10 cellular contexts compared by ENCODE assay signal in genomic region chr19:6482343-6482686, GRCh38. TPM values are rescaled to one million over a fixed set of nuclear protein-coding genes. Genes with fewer than 3 reads are reported as not detected.
DNase-seq lines count a peak whose midpoint lies in the region; ATAC-seq and TF ChIP-seq lines count a peak whose summit lies in the region.
"Had no signal": no experiment of that assay in that cellular context is flagged by ENCODE, and none has a peak within 500 bp of the region (broad histone marks: within the 10 kb centered on the region; RNA-seq: fewer than 3 reads in every experiment).

No MANE protein-coding gene starts in this region.

- peaks cover 26 to 42% (median 42%) of the 10 kb centered on the region in 3 donors for H3K4me1 Mint-ChIP-seq in CD8-positive, alpha-beta memory T cell
- peaks cover 30 to 46% (median 40%) of the 10 kb centered on the region in 7 donors for H3K4me1 Mint-ChIP-seq in naive thymus-derived CD4-positive, alpha-beta T cell

- CTCF ChIA-PET in CD8-positive, alpha-beta memory T cell (lab: Charles Lee), result interaction anchor here (1.2 to 2.3 kb wide), 6 partner anchors 10 to 34 kb away, joined by 3 to 9 read pairs (median 4); no protein-coding TSS in a partner anchor
- CTCF ChIA-PET in naive thymus-derived CD4-positive, alpha-beta T cell (lab: Charles Lee), result interaction anchor here (0.7 to 1.5 kb wide), 2 partner anchors 22 to 710 kb away, joined by 3 to 4 read pairs; partner anchors contain the start of gene SLC25A23

- H3K9me2 ChIP-seq in SU-DHL-6 (replicated peaks; ENCODE audit: insufficient read depth, low read length), result no peaks in the 10 kb centered on the region

- no peaks in the 10 kb centered on the region for H3K36me3 ChIP-seq in CD8-positive, alpha-beta memory T cell (ENCODE audit: insufficient read depth, low read length)
- H3K36me3 ChIP-seq in SU-DHL-6 (ENCODE audit: low read length), result no peaks in the 10 kb centered on the region
- H3K36me3 ChIP-seq in naive thymus-derived CD4-positive, alpha-beta T cell (ENCODE audit: control insufficient read depth in 2 of 3, insufficient read depth in 3 of 3, low read length in 3 of 3), result peaks cover 0 to 17% (median 5%) of the 10 kb centered on the region in 3 experiments
- H3K36me3 ChIP-seq: brain microvascular endothelial cell had no signal

- H3F3A ChIP-seq in SU-DHL-6 (ENCODE audit: insufficient read depth), result no peaks in the 10 kb centered on the region

- peak overlapping the region; percentile 94 to 100 (median 98) for H3K27ac Mint-ChIP-seq in CD8-positive, alpha-beta memory T cell
- H3K27ac Mint-ChIP-seq in naive thymus-derived CD4-positive, alpha-beta T cell, result peak overlapping the region; percentile 93 to 99 (median 96)

- TF ChIP-seq CTCF in SU-DHL-6 (IDR thresholded peaks at IDR 0.05; ENCODE audit: insufficient read depth, low read length, poor library complexity, severe bottlenecking), result no peak

- H3K27ac ChIP-seq in CD8-positive, alpha-beta memory T cell (ENCODE audit: low read depth, low read length), result peak overlapping the region; percentile 80
- H3K27ac ChIP-seq in SU-DHL-6 (ENCODE audit: low read depth, low read length), result no peak overlapping the region
- H3K27ac ChIP-seq in naive thymus-derived CD4-positive, alpha-beta T cell (ENCODE audit: low read depth, low read length), result peak overlapping the region; percentile 94
- H3K27ac ChIP-seq: brain microvascular endothelial cell had no signal

- peaks cover 0 to 1% of the 10 kb centered on the region in 2 donors for H3K27me3 Mint-ChIP-seq in CD8-positive, alpha-beta memory T cell
- H3K27me3 Mint-ChIP-seq in naive thymus-derived CD4-positive, alpha-beta T cell, result no peaks in the 10 kb centered on the region

- no peaks in the 10 kb centered on the region for H4K20me1 ChIP-seq in SU-DHL-6 (ENCODE audit: low read depth, low read length)

- POLR2A ChIA-PET in CD8-positive, alpha-beta memory T cell (lab: Charles Lee), result interaction anchor here (0.9 to 1.5 kb wide), 3 partner anchors 8 to 23 kb away, joined by 5 to 8 read pairs (median 5); partner anchors contain the start of gene SLC25A23
- POLR2A ChIA-PET in naive thymus-derived CD4-positive, alpha-beta T cell (lab: Charles Lee), result interaction anchor here (0.7 to 2.2 kb wide), 9 partner anchors 8 to 110 kb away, joined by 3 to 24 read pairs (median 8); partner anchors contain the start of genes ALKBH7, CRB3, KHSRP and SLC25A23

- ATAC-seq in naive thymus-derived CD4-positive, alpha-beta T cell, result no peak
- no peak for ATAC-seq in HG03565 (IDR thresholded peaks at IDR 0.05; ENCODE audit: unreplicated experiment)

- no peaks in the 10 kb centered on the region for H3K27me3 ChIP-seq in CD8-positive, alpha-beta memory T cell (ENCODE audit: insufficient read depth, low read length, poor library complexity, severe bottlenecking)
- H3K27me3 ChIP-seq in SU-DHL-6 (ENCODE audit: low read length), result no peaks in the 10 kb centered on the region
- no peaks in the 10 kb centered on the region for H3K27me3 ChIP-seq in naive thymus-derived CD4-positive, alpha-beta T cell (ENCODE audit: control insufficient read depth in 2 of 2, insufficient read depth in 2 of 2, low read length in 2 of 2)
- H3K27me3 ChIP-seq: brain microvascular endothelial cell had no signal

- H3K36me3 Mint-ChIP-seq in CD8-positive, alpha-beta memory T cell, result peaks cover 0 to 16% (median 0%) of the 10 kb centered on the region in 3 donors
- peaks cover 0 to 8% (median 0%) of the 10 kb centered on the region in 5 donors for H3K36me3 Mint-ChIP-seq in naive thymus-derived CD4-positive, alpha-beta T cell

- peak overlapping the region; percentile 76 for H3K9ac ChIP-seq in SU-DHL-6 (ENCODE audit: low read length)

- peaks cover 38% of the 10 kb centered on the region for H3K4me1 ChIP-seq in CD8-positive, alpha-beta memory T cell (ENCODE audit: insufficient read depth, low read length)
- peaks cover 26 to 27% of the 10 kb centered on the region in 2 donors for H3K4me1 ChIP-seq in naive thymus-derived CD4-positive, alpha-beta T cell (ENCODE audit: control insufficient read depth in 2 of 2, insufficient read depth in 2 of 2, low read length in 2 of 2)

- peak overlapping the region; percentile 92 to 99 (median 98) for H3K4me3 Mint-ChIP-seq in CD8-positive, alpha-beta memory T cell
- H3K4me3 Mint-ChIP-seq in naive thymus-derived CD4-positive, alpha-beta T cell, result peak overlapping the region; percentile 88 to 100 (median 96)

- H3K9me3 ChIP-seq in CD8-positive, alpha-beta memory T cell (ENCODE audit: low read length), result no peaks in the 10 kb centered on the region
- no peaks in the 10 kb centered on the region for H3K9me3 ChIP-seq in SU-DHL-6 (ENCODE audit: insufficient read depth, low read length)
- H3K9me3 ChIP-seq in naive thymus-derived CD4-positive, alpha-beta T cell (ENCODE audit: control insufficient read depth in 2 of 3, low read length in 3 of 3), result no peaks in the 10 kb centered on the region

- intact Hi-C loops in naive thymus-derived CD4-positive, alpha-beta T cell (cut with micrococcal nuclease), result loop anchor here (2.0 to 10.0 kb wide), 2 partner anchors 22 to 58 kb away; partner anchors contain the start of gene KHSRP (in 1 of the 2)

- peak overlapping the region; percentile 87 for H2AFZ ChIP-seq in SU-DHL-6 (ENCODE audit: low read depth, low read length, severe bottlenecking)

- no peak overlapping the region for H3K4me2 ChIP-seq in SU-DHL-6 (ENCODE audit: low read depth, low read length, poor library complexity, severe bottlenecking)

- peaks cover 4% of the 10 kb centered on the region; the same call in 1 of the 2 replicates for H3K79me2 ChIP-seq in SU-DHL-6 (ENCODE audit: insufficient read depth, low read length)

- peak overlapping the region; percentile 77 for H3K4me3 ChIP-seq in CD8-positive, alpha-beta memory T cell (ENCODE audit: low read length)
- no peak overlapping the region for H3K4me3 ChIP-seq in SU-DHL-6 (ENCODE audit: insufficient read depth, low read length, poor library complexity, severe bottlenecking)
- H3K4me3 ChIP-seq in naive thymus-derived CD4-positive, alpha-beta T cell (ENCODE audit: low read length), result peak overlapping the region; percentile 95

- no peak for DNase-seq in CD8-positive, alpha-beta memory T cell
- DNase-seq in naive thymus-derived CD4-positive, alpha-beta T cell, result no peak
- no peak for DNase-seq in RPMI8226
- no peak for DNase-seq in activated CD8-positive, alpha-beta memory T cell treated with anti-CD3 and anti-CD28 coated beads, Interleukin-2, amount 50 U/mL, for 48 hours
- DNase-seq: brain microvascular endothelial cell, NCI-H2227 treated with DMSO at 0.1 percent for 48 hours, SIG-M5 had no signal

- no peaks in the 10 kb centered on the region for H3K9me3 Mint-ChIP-seq in CD8-positive, alpha-beta memory T cell
- H3K9me3 Mint-ChIP-seq in naive thymus-derived CD4-positive, alpha-beta T cell, result no peaks in the 10 kb centered on the region

RNA-seq across cellular contexts. Expression of gene DENND1C, which starts 0.7 kb away (rescaled TPM):
- 10 to 100 TPM; 51.9 to 55.1 TPM for total RNA-seq in CD8-positive, alpha-beta memory T cell
- polyA plus RNA-seq in CD8-positive, alpha-beta memory T cell, result 93.2 TPM
- 100 to 1,000 TPM; 106 to 142 (median 118) TPM for total RNA-seq in naive thymus-derived CD4-positive, alpha-beta T cell
- polyA plus RNA-seq in naive thymus-derived CD4-positive, alpha-beta T cell, result 100 to 1,000 TPM in 1 of 2 donors, 10 to 100 TPM in 1; 57.3 to 142 TPM
- total RNA-seq: Calu3 had no signal

RNA-seq across cellular contexts. Expression of gene CRB3, which starts 18.2 kb away (rescaled TPM):
- total RNA-seq in CD8-positive, alpha-beta memory T cell, result 1 to 10 TPM in 1 of 2 experiments, under 1 TPM in 1; 0.88 to 1.8 TPM
- 4.1 TPM for polyA plus RNA-seq in CD8-positive, alpha-beta memory T cell
- total RNA-seq in naive thymus-derived CD4-positive, alpha-beta T cell, result 1 to 10 TPM in 4 of 5 experiments, under 1 TPM in 1; 0.44 to 8.6 (median 5.7) TPM
- 10 to 100 TPM in 1 of 2 donors, 1 to 10 TPM in 1; 6.5 to 10.1 TPM for polyA plus RNA-seq in naive thymus-derived CD4-positive, alpha-beta T cell

RNA-seq across cellular contexts. Expression of gene TUBB4A, which starts 19.8 kb away (rescaled TPM):
- 1 to 10 TPM; 7.1 to 8.9 TPM for total RNA-seq in CD8-positive, alpha-beta memory T cell
- 5.9 TPM for polyA plus RNA-seq in CD8-positive, alpha-beta memory T cell
- total RNA-seq in naive thymus-derived CD4-positive, alpha-beta T cell, result 1 to 10 TPM; 1.5 to 7.6 (median 2.6) TPM
- 1 to 10 TPM; 1.5 to 4.5 TPM for polyA plus RNA-seq in naive thymus-derived CD4-positive, alpha-beta T cell

RNA-seq across cellular contexts. Expression of gene SLC25A23, which starts 22.7 kb away (rescaled TPM):
- 10 to 100 TPM; 14.5 to 14.8 TPM for total RNA-seq in CD8-positive, alpha-beta memory T cell
- polyA plus RNA-seq in CD8-positive, alpha-beta memory T cell, result 19.9 TPM
- total RNA-seq in naive thymus-derived CD4-positive, alpha-beta T cell, result 10 to 100 TPM in 4 of 5 experiments, 1 to 10 TPM in 1; 9.0 to 31.3 (median 22.0) TPM
- polyA plus RNA-seq in naive thymus-derived CD4-positive, alpha-beta T cell, result 10 to 100 TPM; 18.8 to 35.0 TPM

RNA-seq across cellular contexts. Expression of gene TNFSF9, which starts 48.5 kb away (rescaled TPM):
- total RNA-seq in CD8-positive, alpha-beta memory T cell, result 10 to 100 TPM; 11.3 to 12.1 TPM
- 4.5 TPM for polyA plus RNA-seq in CD8-positive, alpha-beta memory T cell
- total RNA-seq in naive thymus-derived CD4-positive, alpha-beta T cell, result 1 to 10 TPM in 3 of 5 experiments, under 1 TPM in 1, not detected in 1; 0.38 to 3.9 (median 3.0) TPM
- not detected for polyA plus RNA-seq in naive thymus-derived CD4-positive, alpha-beta T cell
